ENCODE assay signal across 1 cellular context in the genomic region with DNA sequence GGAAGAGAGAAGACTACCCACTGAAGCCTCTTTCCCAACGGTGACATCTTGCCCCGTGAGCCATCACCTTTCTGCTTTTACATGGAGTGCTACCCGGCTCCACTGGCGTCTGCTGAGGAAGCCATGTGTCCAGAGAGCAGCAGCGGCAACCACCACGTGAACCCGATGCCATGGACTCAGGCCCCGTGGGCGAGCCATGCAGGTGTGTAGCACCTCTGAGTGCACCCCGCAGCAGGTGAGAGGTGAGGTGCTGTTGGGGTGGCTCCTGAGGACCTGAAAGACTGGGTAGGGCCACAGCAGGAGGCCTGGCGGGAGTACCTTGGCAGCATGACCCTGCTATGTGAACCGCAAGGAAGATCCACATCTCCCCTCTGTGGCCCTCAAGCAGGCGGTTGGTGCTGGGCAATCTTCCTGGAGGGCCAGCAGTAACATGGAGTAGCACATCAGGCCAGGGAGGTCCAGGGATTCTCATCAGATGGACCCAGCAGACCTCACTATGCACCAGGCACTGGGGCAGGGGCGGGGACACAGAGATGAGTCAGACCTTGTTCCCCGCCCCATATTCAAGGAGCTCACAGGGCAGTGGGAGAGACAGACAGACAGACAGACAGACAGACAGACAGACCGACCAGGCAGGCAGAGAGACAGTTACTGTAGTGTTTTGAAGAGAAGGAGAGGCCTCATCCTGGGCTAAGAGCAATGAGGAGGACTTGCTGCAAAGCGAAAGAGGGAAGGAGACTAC.
TF ChIP-seq lines count a peak whose summit lies in the region.

No MANE protein-coding gene starts in this region.

TF ChIP-seq in IMR-90, 13 proteins besides CTCF, POLR2A, EP300 and RAD21:
- TF ChIP-seq FOS (IDR thresholded peaks at IDR 0.05; ENCODE audit: low read depth, low read length), result no peak
- TF ChIP-seq, protein P1, sequence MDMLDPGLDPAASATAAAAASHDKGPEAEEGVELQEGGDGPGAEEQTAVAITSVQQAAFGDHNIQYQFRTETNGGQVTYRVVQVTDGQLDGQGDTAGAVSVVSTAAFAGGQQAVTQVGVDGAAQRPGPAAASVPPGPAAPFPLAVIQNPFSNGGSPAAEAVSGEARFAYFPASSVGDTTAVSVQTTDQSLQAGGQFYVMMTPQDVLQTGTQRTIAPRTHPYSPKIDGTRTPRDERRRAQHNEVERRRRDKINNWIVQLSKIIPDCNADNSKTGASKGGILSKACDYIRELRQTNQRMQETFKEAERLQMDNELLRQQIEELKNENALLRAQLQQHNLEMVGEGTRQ (IDR thresholded peaks at IDR 0.05; ENCODE audit: low read depth, low read length), result no peak
- TF ChIP-seq BHLHE40 (IDR thresholded peaks at IDR 0.05; ENCODE audit: low read depth, low read length), result no peak
- TF ChIP-seq MAFK (IDR thresholded peaks at IDR 0.05; ENCODE audit: low read depth, low read length), result no peak
- TF ChIP-seq, protein P2, sequence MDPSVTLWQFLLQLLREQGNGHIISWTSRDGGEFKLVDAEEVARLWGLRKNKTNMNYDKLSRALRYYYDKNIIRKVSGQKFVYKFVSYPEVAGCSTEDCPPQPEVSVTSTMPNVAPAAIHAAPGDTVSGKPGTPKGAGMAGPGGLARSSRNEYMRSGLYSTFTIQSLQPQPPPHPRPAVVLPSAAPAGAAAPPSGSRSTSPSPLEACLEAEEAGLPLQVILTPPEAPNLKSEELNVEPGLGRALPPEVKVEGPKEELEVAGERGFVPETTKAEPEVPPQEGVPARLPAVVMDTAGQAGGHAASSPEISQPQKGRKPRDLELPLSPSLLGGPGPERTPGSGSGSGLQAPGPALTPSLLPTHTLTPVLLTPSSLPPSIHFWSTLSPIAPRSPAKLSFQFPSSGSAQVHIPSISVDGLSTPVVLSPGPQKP (IDR thresholded peaks at IDR 0.05; ENCODE audit: borderline replicate concordance, low read depth, low read length), result no peak
- no peak for TF ChIP-seq RFX5 (IDR thresholded peaks at IDR 0.05; ENCODE audit: low read depth, low read length)
- TF ChIP-seq NFE2L2 (IDR thresholded peaks at IDR 0.05; ENCODE audit: low read depth, low read length), result no peak
- TF ChIP-seq MAZ (IDR thresholded peaks at IDR 0.05; ENCODE audit: borderline replicate concordance, low read depth, low read length), result no peak
- no peak for TF ChIP-seq SMC3 (IDR thresholded peaks at IDR 0.05; ENCODE audit: low read depth, low read length)
- TF ChIP-seq MXI1 (IDR thresholded peaks at IDR 0.05; ENCODE audit: borderline replicate concordance, low read depth, low read length), result no peak
